ENCODE assay signal across 10 cellular contexts in the genomic region with DNA sequence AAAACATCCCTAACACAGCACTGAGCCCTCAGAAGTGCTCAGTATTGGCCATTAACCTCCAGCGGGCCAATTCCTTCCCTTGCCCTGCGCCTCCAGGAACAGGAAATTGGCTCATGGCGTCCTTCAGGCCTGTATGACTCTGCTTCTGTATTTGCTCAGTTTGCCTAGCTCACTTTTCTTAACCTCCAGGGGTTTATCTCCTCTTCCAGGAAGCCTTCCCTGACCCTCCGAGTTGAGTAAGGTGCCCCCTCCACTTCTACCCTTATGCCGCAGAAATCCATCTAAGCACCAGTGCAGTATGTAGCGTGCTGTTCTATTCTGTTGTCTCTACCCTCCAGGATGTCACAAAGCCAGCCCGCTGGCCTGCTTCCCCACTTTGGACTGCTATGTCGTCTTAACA. TPM values are rescaled to one million over a fixed set of nuclear protein-coding genes. Genes with fewer than 3 reads are reported as not detected.
DNase-seq lines count a peak whose midpoint lies in the region; ATAC-seq and TF ChIP-seq lines count a peak whose summit lies in the region.
"Had no signal": no experiment of that assay in that cellular context is flagged by ENCODE, and none has a peak within 500 bp of the region (broad histone marks: within the 10 kb centered on the region; RNA-seq: fewer than 3 reads in every experiment).

No MANE protein-coding gene starts in this region.

- H3K4me3 ChIP-seq in mammary epithelial cell (replicated peaks in 1 of 3; ENCODE audit: insufficient read depth in 1 of 3, low read depth in 2 of 3, low read length in 3 of 3) (no peak overlapping the region), tibial nerve (no peak overlapping the region)

- no peak for TF ChIP-seq POLR2A in tibial nerve (IDR thresholded peaks at IDR 0.05)

- no peak overlapping the region for H2AFZ ChIP-seq in mammary epithelial cell (ENCODE audit: low read depth, low read length)

- H3K27ac Mint-ChIP-seq in MCF 10A (ENCODE audit: low read depth, unreplicated experiment) = peak overlapping the region; percentile 90
- peak overlapping the region; percentile 78; the same call in 1 of the 2 replicates for H3K27ac Mint-ChIP-seq in WTC11
- peak overlapping the region in 5 of 6 donors; percentile 88 to 94 (median 91) for H3K27ac Mint-ChIP-seq in immature natural killer cell

- peaks cover 16% of the 10 kb centered on the region for H3K4me1 ChIP-seq in mammary epithelial cell (ENCODE audit: insufficient read depth, low read length)
- H3K4me1 ChIP-seq in tibial nerve = peaks cover 0 to 27% (median 9%) of the 10 kb centered on the region in 4 donors

- CTCF ChIA-PET in MCF 10A (lab: Yijun Ruan, JAX) = no interaction called here
- CTCF ChIA-PET in mammary epithelial cell (lab: Charles Lee; ENCODE audit: low non-redundant PET) = no interaction called here
- CTCF ChIA-PET in WTC11 (lab: Charles Lee) = interaction anchor here (2.7 kb wide), 1 partner anchor 32 kb away, joined by 13 read pairs; no protein-coding TSS in a partner anchor

- 88% methylated on average over 8 of the region's 8 CpGs for WGBS in mammary epithelial cell (ENCODE audit: low coverage, missing lambda C conversion rate)
- WGBS in tibial nerve, 2 donors = 68 to 79% methylated on average over 8 of the region's 8 CpGs

- ATAC-seq in WTC11 = peak; percentile 20
- ATAC-seq in GM21360 (IDR thresholded peaks at IDR 0.05; ENCODE audit: unreplicated experiment) = no peak

- H3K36me3 ChIP-seq in mammary epithelial cell (ENCODE audit: insufficient read depth, low read length) = peaks cover 17% of the 10 kb centered on the region
- peaks cover 3 to 45% (median 12%) of the 10 kb centered on the region in 3 donors for H3K36me3 ChIP-seq in tibial nerve

- H3K36me3 Mint-ChIP-seq in MCF 10A (ENCODE audit: insufficient read depth, unreplicated experiment) (peaks cover 73% of the 10 kb centered on the region), WTC11 (peaks cover 34% of the 10 kb centered on the region), immature natural killer cell (peaks cover 9 to 18% (median 14%) of the 10 kb centered on the region in 3 donors)

- TF ChIP-seq EP300 in tibial nerve (IDR thresholded peaks at IDR 0.05) = no peak

- H3K9me3 ChIP-seq in mammary epithelial cell (replicated peaks; ENCODE audit: insufficient read depth, low read length) (no peaks in the 10 kb centered on the region), tibial nerve (no peaks in the 10 kb centered on the region)
- H3K9me3 ChIP-seq: body of pancreas had no signal

- H3K9ac ChIP-seq in mammary epithelial cell (ENCODE audit: insufficient read depth, low read length) = no peak overlapping the region

- DNase-seq in MCF 10A (ENCODE audit: unreplicated experiment) (no peak), mammary epithelial cell (no peak), WTC11 (ENCODE audit: low spot score) (no peak), immature natural killer cell (no peak), tibial nerve (ENCODE audit: low spot score in 2 of 2) (no peak)
- DNase-seq in activated CD8-positive, alpha-beta memory T cell treated with anti-CD3 and anti-CD28 coated beads for 24 hours = no peak
- no peak for DNase-seq in stimulated activated CD4-positive, alpha-beta T cell treated with anti-CD3 and anti-CD28 coated beads, Interleukin-15, amount 100 ng/mL, for 24 hours
- DNase-seq: body of pancreas, kidney glomerular epithelial cell had no signal

- H3K4me3 Mint-ChIP-seq in MCF 10A (ENCODE audit: unreplicated experiment) (peak overlapping the region; percentile 82), WTC11 (peak overlapping the region; percentile 85), immature natural killer cell (peak overlapping the region; percentile 88 to 92 (median 92))

- H3K27ac ChIP-seq in mammary epithelial cell (ENCODE audit: insufficient read depth, low read depth, low read length) = no peak overlapping the region
- H3K27ac ChIP-seq in tibial nerve = peak overlapping the region; percentile 51 to 98 (median 92)

- no peak overlapping the region for H3K4me2 ChIP-seq in mammary epithelial cell (ENCODE audit: insufficient read depth, low read depth, low read length)

- TF ChIP-seq CTCF in MCF 10A (IDR thresholded peaks at IDR 0.05; ENCODE audit: unreplicated experiment) = no peak
- TF ChIP-seq CTCF in mammary epithelial cell (conservative IDR thresholded peaks at IDR 0.05 in 1 of 2, IDR thresholded peaks at IDR 0.05 in 1 of 2; ENCODE audit: extremely low read depth in 1 of 2, insufficient read depth in 1 of 2, low read depth in 1 of 2, low read length in 2 of 2) = no peak
- no peak for TF ChIP-seq CTCF in WTC11 (IDR thresholded peaks at IDR 0.05)
- no peak for TF ChIP-seq CTCF in tibial nerve (IDR thresholded peaks at IDR 0.05)

- H3K27me3 ChIP-seq in mammary epithelial cell (ENCODE audit: insufficient read depth, low read length) (no peaks in the 10 kb centered on the region), tibial nerve (no peaks in the 10 kb centered on the region)
- H3K27me3 ChIP-seq: body of pancreas had no signal

- H4K20me1 ChIP-seq in mammary epithelial cell (ENCODE audit: insufficient read depth, low read length) = no peaks in the 10 kb centered on the region

- POLR2A ChIA-PET in MCF 10A (lab: Yijun Ruan, JAX) (interaction anchor here (3.2 kb wide), 1 partner anchor 88 kb away, joined by 19 read pairs; the partner anchor contains the start of gene EIF3A), WTC11 (lab: Charles Lee) (no interaction called here)

- H3K79me2 ChIP-seq in mammary epithelial cell (ENCODE audit: insufficient read depth, low read length) = peaks cover 4% of the 10 kb centered on the region

- no peaks in the 10 kb centered on the region for H3K9me3 Mint-ChIP-seq in MCF 10A (ENCODE audit: unreplicated experiment)
- no peaks in the 10 kb centered on the region for H3K9me3 Mint-ChIP-seq in WTC11
- H3K9me3 Mint-ChIP-seq in immature natural killer cell = no peaks in the 10 kb centered on the region

- intact Hi-C loops in MCF 10A (cut with micrococcal nuclease) (no loop called here), mammary epithelial cell (cut with micrococcal nuclease) (loop anchor here (5.0 kb wide), 1 partner anchor 41 kb away; the partner anchor contains the start of gene GRK5)

- in situ Hi-C loops in mammary epithelial cell (cut with MboI; ENCODE audit: low sequenced_read_pairs in 2 of 2) = no loop called here

- no TSS peak for BruUV-seq in MCF 10A (replicated peaks; lab: Mats Ljungman, UMichigan)
- BruUV-seq in mammary epithelial cell (replicated peaks; lab: Mats Ljungman, UMichigan) = no TSS peak

- H3K4me1 Mint-ChIP-seq in MCF 10A (ENCODE audit: insufficient read depth, unreplicated experiment) (peaks cover 7% of the 10 kb centered on the region), WTC11 (peaks cover 19% of the 10 kb centered on the region), immature natural killer cell (peaks cover 16 to 23% of the 10 kb centered on the region in 2 donors)

- H3K27me3 Mint-ChIP-seq in MCF 10A (ENCODE audit: insufficient read depth, unreplicated experiment) (no peaks in the 10 kb centered on the region), WTC11 (ENCODE audit: low read depth) (no peaks in the 10 kb centered on the region), immature natural killer cell (ENCODE audit: low read depth in 3 of 3) (peaks cover 0 to 4% (median 2%) of the 10 kb centered on the region in 3 donors)

- dilution Hi-C loops in mammary epithelial cell (cut with HindIII; ENCODE audit: low sequenced_read_pairs) = no loop called here

TF ChIP-seq in WTC11, 78 proteins besides CTCF, POLR2A, EP300 and RAD21 (continues in another document):
- no peak for TF ChIP-seq JAZF1 (CRISPR knock-in tag; IDR thresholded peaks at IDR 0.05)
- TF ChIP-seq NFE2L1 (CRISPR knock-in tag; IDR thresholded peaks at IDR 0.05) = no peak
- TF ChIP-seq ZNF281 (CRISPR knock-in tag; IDR thresholded peaks at IDR 0.05) = no peak
- TF ChIP-seq TEAD1 (CRISPR knock-in tag; IDR thresholded peaks at IDR 0.05) = no peak

RNA-seq across cellular contexts. Expression of gene SFXN4, which starts 1.1 kb away (rescaled TPM):
- total RNA-seq in MCF 10A (2022) (33.2 and 44.7 TPM in 2 replicates), mammary epithelial cell (10 to 100 TPM; 11.3 to 22.6 TPM), WTC11 (2021) (23.8 to 25.9 TPM (median 24.0 TPM) in 3 replicates), tibial nerve (100 to 1,000 TPM in 1 of 4 donors, 10 to 100 TPM in 3; 12.7 to 301 (median 19.1) TPM)
- polyA plus RNA-seq in mammary epithelial cell (15.7 TPM), immature natural killer cell (10 to 100 TPM; 11.6 to 15.7 (median 12.6) TPM)
- 44.1 TPM for polyA minus RNA-seq in mammary epithelial cell

RNA-seq across cellular contexts. Expression of gene PRDX3, which starts 12.0 kb away (rescaled TPM):
- total RNA-seq in MCF 10A (2022) (85.6 and 94.4 TPM in 2 replicates), mammary epithelial cell (100 to 1,000 TPM in 1 of 2 donors, 10 to 100 TPM in 1; 96.6 to 125 TPM), WTC11 (2021) (167 to 175 TPM (median 173 TPM) in 3 replicates), tibial nerve (10 to 100 TPM; 79.5 to 93.3 (median 84.2) TPM)
- polyA plus RNA-seq in mammary epithelial cell (167 TPM), immature natural killer cell (10 to 100 TPM; 61.6 to 99.8 (median 76.5) TPM)
- 144 TPM for polyA minus RNA-seq in mammary epithelial cell

RNA-seq across cellular contexts. Expression of gene GRK5, which starts 40.8 kb away (rescaled TPM):
- total RNA-seq in MCF 10A (2022) (0.82 and 1.2 TPM in 2 replicates), mammary epithelial cell (1 to 10 TPM; 1.2 to 6.9 TPM), WTC11 (2021) (1.9 to 2.3 TPM (median 2.2 TPM) in 3 replicates), tibial nerve (10 to 100 TPM; 43.5 to 61.7 (median 48.9) TPM)
- polyA plus RNA-seq in mammary epithelial cell (4.0 TPM), immature natural killer cell (10 to 100 TPM in 1 of 3 donors, 1 to 10 TPM in 2; 2.1 to 12.4 (median 3.3) TPM)
- 2.5 TPM for polyA minus RNA-seq in mammary epithelial cell

Comparison
In these comparisons a context has a peak if more than half of its experiments do, and no peak if none do; other contexts are left out.
1. RNA of gene GRK5, which starts 40.8 kb away (total RNA-seq): 43.5 to 61.7 TPM in tibial nerve; 1.2 to 6.9 TPM in mammary epithelial cell, 1.9 to 2.3 TPM in WTC11 and 0.82 to 1.2 TPM in MCF 10A; every median in the first group is over 4 times any median in the second.
2. Peak in every context shown above with its lines, with median percentiles within 50 percentile points of each other: H3K27ac Mint-ChIP-seq and H3K4me3 Mint-ChIP-seq.